In genomic region chr20:49713779-49714712, GRCh38 we compare ENCODE assay signal across 1 cellular context.
A peak's percentile ranks its signal among the peaks of the same experiment; 100 is the strongest.
TF ChIP-seq lines count a peak whose summit lies in the region.

TSS of gene B4GALT5 (minus strand) at chr20:49713878. CDS start at chr20:49713690, 188 bp downstream.

TF ChIP-seq in HepG2, 621 proteins besides CTCF, POLR2A, EP300 and RAD21 (continued from another document and continues in another):
- TF ChIP-seq ZNF318 (CRISPR knock-in tag; IDR thresholded peaks at IDR 0.05) (no peak), TEAD2 (CRISPR knock-in tag; IDR thresholded peaks at IDR 0.05) (no peak), PPARG (CRISPR knock-in tag; conservative IDR thresholded peaks at IDR 0.05) (0 out of 2 replicates have a peak, but pooled peaks have one; percentile 7), IRF9 (CRISPR knock-in tag; IDR thresholded peaks at IDR 0.05; ENCODE audit: borderline replicate concordance) (no peak), PRPF4 (IDR thresholded peaks at IDR 0.05; ENCODE audit: low read depth, low read length, poor library complexity, severe bottlenecking) (no peak), ZNF432 (CRISPR knock-in tag; IDR thresholded peaks at IDR 0.05; ENCODE audit: borderline replicate concordance) (no peak), ZNF549 (CRISPR knock-in tag; IDR thresholded peaks at IDR 0.05) (no peak), PAXIP1 (CRISPR knock-in tag; conservative IDR thresholded peaks at IDR 0.05) (0 out of 2 replicates have a peak, but pooled peaks have one; percentile 15), ZFP62 (CRISPR knock-in tag; IDR thresholded peaks at IDR 0.05) (no peak), PTBP1 (IDR thresholded peaks at IDR 0.05; ENCODE audit: low read depth, low read length, poor library complexity, severe bottlenecking) (no peak), ZBTB21 (CRISPR knock-in tag; IDR thresholded peaks at IDR 0.05) (no peak; the same call in 1 of the 2 replicates), NR2F2 (IDR thresholded peaks at IDR 0.05; ENCODE audit: borderline replicate concordance, low read depth) (no peak), HOMEZ (CRISPR knock-in tag; IDR thresholded peaks at IDR 0.05; ENCODE audit: low read depth) (no peak; the same call in 1 of the 2 replicates), PAWR (CRISPR knock-in tag; IDR thresholded peaks at IDR 0.05; ENCODE audit: borderline replicate concordance) (no peak)
- TF ChIP-seq, protein P1, sequence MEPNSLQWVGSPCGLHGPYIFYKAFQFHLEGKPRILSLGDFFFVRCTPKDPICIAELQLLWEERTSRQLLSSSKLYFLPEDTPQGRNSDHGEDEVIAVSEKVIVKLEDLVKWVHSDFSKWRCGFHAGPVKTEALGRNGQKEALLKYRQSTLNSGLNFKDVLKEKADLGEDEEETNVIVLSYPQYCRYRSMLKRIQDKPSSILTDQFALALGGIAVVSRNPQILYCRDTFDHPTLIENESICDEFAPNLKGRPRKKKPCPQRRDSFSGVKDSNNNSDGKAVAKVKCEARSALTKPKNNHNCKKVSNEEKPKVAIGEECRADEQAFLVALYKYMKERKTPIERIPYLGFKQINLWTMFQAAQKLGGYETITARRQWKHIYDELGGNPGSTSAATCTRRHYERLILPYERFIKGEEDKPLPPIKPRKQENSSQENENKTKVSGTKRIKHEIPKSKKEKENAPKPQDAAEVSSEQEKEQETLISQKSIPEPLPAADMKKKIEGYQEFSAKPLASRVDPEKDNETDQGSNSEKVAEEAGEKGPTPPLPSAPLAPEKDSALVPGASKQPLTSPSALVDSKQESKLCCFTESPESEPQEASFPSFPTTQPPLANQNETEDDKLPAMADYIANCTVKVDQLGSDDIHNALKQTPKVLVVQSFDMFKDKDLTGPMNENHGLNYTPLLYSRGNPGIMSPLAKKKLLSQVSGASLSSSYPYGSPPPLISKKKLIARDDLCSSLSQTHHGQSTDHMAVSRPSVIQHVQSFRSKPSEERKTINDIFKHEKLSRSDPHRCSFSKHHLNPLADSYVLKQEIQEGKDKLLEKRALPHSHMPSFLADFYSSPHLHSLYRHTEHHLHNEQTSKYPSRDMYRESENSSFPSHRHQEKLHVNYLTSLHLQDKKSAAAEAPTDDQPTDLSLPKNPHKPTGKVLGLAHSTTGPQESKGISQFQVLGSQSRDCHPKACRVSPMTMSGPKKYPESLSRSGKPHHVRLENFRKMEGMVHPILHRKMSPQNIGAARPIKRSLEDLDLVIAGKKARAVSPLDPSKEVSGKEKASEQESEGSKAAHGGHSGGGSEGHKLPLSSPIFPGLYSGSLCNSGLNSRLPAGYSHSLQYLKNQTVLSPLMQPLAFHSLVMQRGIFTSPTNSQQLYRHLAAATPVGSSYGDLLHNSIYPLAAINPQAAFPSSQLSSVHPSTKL (CRISPR knock-in tag; IDR thresholded peaks at IDR 0.05), result peak; percentile 44
- TF ChIP-seq, protein P2, sequence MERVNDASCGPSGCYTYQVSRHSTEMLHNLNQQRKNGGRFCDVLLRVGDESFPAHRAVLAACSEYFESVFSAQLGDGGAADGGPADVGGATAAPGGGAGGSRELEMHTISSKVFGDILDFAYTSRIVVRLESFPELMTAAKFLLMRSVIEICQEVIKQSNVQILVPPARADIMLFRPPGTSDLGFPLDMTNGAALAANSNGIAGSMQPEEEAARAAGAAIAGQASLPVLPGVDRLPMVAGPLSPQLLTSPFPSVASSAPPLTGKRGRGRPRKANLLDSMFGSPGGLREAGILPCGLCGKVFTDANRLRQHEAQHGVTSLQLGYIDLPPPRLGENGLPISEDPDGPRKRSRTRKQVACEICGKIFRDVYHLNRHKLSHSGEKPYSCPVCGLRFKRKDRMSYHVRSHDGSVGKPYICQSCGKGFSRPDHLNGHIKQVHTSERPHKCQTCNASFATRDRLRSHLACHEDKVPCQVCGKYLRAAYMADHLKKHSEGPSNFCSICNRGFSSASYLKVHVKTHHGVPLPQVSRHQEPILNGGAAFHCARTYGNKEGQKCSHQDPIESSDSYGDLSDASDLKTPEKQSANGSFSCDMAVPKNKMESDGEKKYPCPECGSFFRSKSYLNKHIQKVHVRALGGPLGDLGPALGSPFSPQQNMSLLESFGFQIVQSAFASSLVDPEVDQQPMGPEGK (CRISPR knock-in tag; IDR thresholded peaks at IDR 0.05), result peak; percentile 82
- TF ChIP-seq, protein P3, sequence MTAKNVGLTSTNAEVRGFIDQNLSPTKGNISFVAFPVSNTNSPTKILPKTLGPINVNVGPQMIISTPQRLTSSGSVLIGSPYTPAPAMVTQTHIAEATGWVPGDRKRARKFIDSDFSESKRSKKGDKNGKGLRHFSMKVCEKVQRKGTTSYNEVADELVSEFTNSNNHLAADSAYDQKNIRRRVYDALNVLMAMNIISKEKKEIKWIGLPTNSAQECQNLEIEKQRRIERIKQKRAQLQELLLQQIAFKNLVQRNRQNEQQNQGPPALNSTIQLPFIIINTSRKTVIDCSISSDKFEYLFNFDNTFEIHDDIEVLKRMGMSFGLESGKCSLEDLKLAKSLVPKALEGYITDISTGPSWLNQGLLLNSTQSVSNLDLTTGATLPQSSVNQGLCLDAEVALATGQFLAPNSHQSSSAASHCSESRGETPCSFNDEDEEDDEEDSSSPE (CRISPR knock-in tag; IDR thresholded peaks at IDR 0.05), result peak; percentile 55; the same call in 1 of the 2 replicates
- TF ChIP-seq, protein P4, sequence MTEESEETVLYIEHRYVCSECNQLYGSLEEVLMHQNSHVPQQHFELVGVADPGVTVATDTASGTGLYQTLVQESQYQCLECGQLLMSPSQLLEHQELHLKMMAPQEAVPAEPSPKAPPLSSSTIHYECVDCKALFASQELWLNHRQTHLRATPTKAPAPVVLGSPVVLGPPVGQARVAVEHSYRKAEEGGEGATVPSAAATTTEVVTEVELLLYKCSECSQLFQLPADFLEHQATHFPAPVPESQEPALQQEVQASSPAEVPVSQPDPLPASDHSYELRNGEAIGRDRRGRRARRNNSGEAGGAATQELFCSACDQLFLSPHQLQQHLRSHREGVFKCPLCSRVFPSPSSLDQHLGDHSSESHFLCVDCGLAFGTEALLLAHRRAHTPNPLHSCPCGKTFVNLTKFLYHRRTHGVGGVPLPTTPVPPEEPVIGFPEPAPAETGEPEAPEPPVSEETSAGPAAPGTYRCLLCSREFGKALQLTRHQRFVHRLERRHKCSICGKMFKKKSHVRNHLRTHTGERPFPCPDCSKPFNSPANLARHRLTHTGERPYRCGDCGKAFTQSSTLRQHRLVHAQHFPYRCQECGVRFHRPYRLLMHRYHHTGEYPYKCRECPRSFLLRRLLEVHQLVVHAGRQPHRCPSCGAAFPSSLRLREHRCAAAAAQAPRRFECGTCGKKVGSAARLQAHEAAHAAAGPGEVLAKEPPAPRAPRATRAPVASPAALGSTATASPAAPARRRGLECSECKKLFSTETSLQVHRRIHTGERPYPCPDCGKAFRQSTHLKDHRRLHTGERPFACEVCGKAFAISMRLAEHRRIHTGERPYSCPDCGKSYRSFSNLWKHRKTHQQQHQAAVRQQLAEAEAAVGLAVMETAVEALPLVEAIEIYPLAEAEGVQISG (CRISPR knock-in tag; IDR thresholded peaks at IDR 0.05), result peak; percentile 88
